ENCODE assay signal across 8 cellular contexts in the genomic region with DNA sequence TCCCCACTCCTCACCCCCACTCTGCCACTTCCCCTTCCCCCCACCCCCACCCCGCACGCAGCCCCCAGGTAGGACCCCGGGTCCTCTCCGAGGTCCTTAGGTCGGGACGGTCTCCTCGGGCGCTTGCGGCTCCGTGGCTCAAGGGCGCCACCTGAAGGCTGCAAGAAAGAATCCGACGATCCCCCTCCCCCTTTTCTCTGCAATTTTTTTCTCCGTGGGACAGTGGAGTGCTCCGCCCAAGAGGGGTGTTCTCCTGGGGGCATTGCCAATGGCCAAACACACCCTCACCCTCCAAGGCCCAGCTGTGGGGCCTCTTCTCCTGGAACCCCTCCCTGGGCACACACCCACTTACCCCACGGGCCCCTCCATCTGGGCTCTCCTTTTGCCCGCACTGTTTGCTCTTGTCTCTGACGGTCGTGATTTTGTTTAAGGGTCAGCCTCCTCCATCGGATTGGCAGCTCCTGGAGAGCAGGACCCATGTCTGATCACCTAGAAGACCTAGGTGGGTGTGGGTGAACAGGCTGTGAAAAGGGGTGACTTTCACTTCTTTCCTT. TPM values are rescaled to one million over a fixed set of nuclear protein-coding genes. Genes with fewer than 3 reads are reported as not detected.
DNase-seq lines count a peak whose midpoint lies in the region; ATAC-seq and TF ChIP-seq lines count a peak whose summit lies in the region.

No MANE protein-coding gene starts in this region.

- no peaks in the 10 kb centered on the region for H3K9me3 Mint-ChIP-seq in stimulated activated memory B cell treated with anti-CD40 and anti-IgM and Interleukin-4, amounts not matched to agents 10 μg/mL and 1 μg/mL and 100 μg/mL, for 72 hours

- H3K27ac ChIP-seq in liver (ENCODE audit: low read depth in 1 of 2, low read length in 2 of 2), result no peak overlapping the region

- peaks cover 12 to 32% (median 27%) of the 10 kb centered on the region in 4 donors for H3K4me1 ChIP-seq in liver (ENCODE audit: control insufficient read depth in 4 of 4, insufficient read depth in 4 of 4, low read length in 3 of 4)

- H3K27ac Mint-ChIP-seq in stimulated activated memory B cell treated with anti-CD40 and anti-IgM and Interleukin-4, amounts not matched to agents 10 μg/mL and 1 μg/mL and 100 μg/mL, for 72 hours, result no peak overlapping the region

- H3K4me3 Mint-ChIP-seq in stimulated activated memory B cell treated with anti-CD40 and anti-IgM and Interleukin-4, amounts not matched to agents 10 μg/mL and 1 μg/mL and 100 μg/mL, for 72 hours, result peak overlapping the region; percentile 53

- 7% methylated on average over 20 of the region's 20 CpGs for WGBS in liver

- no peaks in the 10 kb centered on the region for H3K36me3 ChIP-seq in MG63
- no peaks in the 10 kb centered on the region for H3K36me3 ChIP-seq in liver (ENCODE audit: control insufficient read depth in 4 of 4, insufficient read depth in 3 of 4, low read depth in 1 of 4, low read length in 3 of 4)

- peaks cover 11% of the 10 kb centered on the region for H3K4me1 Mint-ChIP-seq in stimulated activated memory B cell treated with anti-CD40 and anti-IgM and Interleukin-4, amounts not matched to agents 10 μg/mL and 1 μg/mL and 100 μg/mL, for 72 hours

- peaks cover 18% of the 10 kb centered on the region for H3K27me3 Mint-ChIP-seq in stimulated activated memory B cell treated with anti-CD40 and anti-IgM and Interleukin-4, amounts not matched to agents 10 μg/mL and 1 μg/mL and 100 μg/mL, for 72 hours

- TF ChIP-seq CTCF in cardiac fibroblast (IDR thresholded peaks at IDR 0.05; ENCODE audit: low read depth, low read length) (peak; percentile 77), liver (IDR thresholded peaks at IDR 0.05; ENCODE audit: low read depth, low read length, missing input control) (peak; percentile 54)

- peak; percentile 66 to 73 for TF ChIP-seq RAD21 in liver (IDR thresholded peaks at IDR 0.05)

- peak; percentile 55 for DNase-seq in GDM1 (lab: John Stamatoyannopoulos, UW)
- DNase-seq in MG63, result peak; percentile 43
- peak in 3 of 5 experiments; percentile 13 to 73 (median 24) for DNase-seq in T-helper 2 cell
- DNase-seq in cardiac fibroblast (ENCODE audit: low read depth in 2 of 2), result peak; percentile 51
- no peak for DNase-seq in epidermal melanocyte (ENCODE audit: insufficient read length, low spot score)

- ATAC-seq in stimulated activated memory B cell treated with anti-CD40 and anti-IgM and Interleukin-4, amounts not matched to agents 10 μg/mL and 1 μg/mL and 100 μg/mL, for 72 hours, result peak; percentile 5
- no peak for ATAC-seq in HG03108 (IDR thresholded peaks at IDR 0.05; ENCODE audit: unreplicated experiment)

- peaks cover 9% of the 10 kb centered on the region for H3K27me3 ChIP-seq in MG63
- no peaks in the 10 kb centered on the region for H3K27me3 ChIP-seq in liver (ENCODE audit: control insufficient read depth in 4 of 4, insufficient read depth in 4 of 4, low read length in 3 of 4)

- no peaks in the 10 kb centered on the region for H3K9me3 ChIP-seq in MG63
- no peaks in the 10 kb centered on the region for H3K9me3 ChIP-seq in liver (ENCODE audit: control insufficient read depth in 4 of 4, low read length in 3 of 4)

- H3K9ac ChIP-seq in liver (ENCODE audit: low read depth in 1 of 2, low read length in 2 of 2), result no peak overlapping the region

- H3K4me3 ChIP-seq in MG63, result no peak overlapping the region
- peak overlapping the region in 1 of 2 donors; percentile 52 for H3K4me3 ChIP-seq in cardiac fibroblast (replicated peaks in 1 of 2; ENCODE audit: low read depth in 2 of 2, low read length in 2 of 2)
- H3K4me3 ChIP-seq in liver (ENCODE audit: low read depth in 1 of 3, low read length in 3 of 3), result peak overlapping the region in 1 of 3 donors; percentile 67

- H3K36me3 Mint-ChIP-seq in stimulated activated memory B cell treated with anti-CD40 and anti-IgM and Interleukin-4, amounts not matched to agents 10 μg/mL and 1 μg/mL and 100 μg/mL, for 72 hours, result no peaks in the 10 kb centered on the region

TF ChIP-seq in liver, 16 proteins besides CTCF, POLR2A, EP300 and RAD21:
- TF ChIP-seq HNF4A (conservative IDR thresholded peaks at IDR 0.05), result no peak
- TF ChIP-seq EGR1 (IDR thresholded peaks at IDR 0.05; ENCODE audit: low read depth in 2 of 2), result no peak

RNA-seq across cellular contexts. Expression of gene TMEM74B, which starts 1.1 kb away (rescaled TPM):
- not detected in 2 replicates for total RNA-seq in MG63 (2014; rRNA removed; shearing (Covaris generic); ENCODE audit: low replicate concordance)
- 1 to 10 TPM in 1 of 2 donors, under 1 TPM in 1; 0.42 to 3.4 TPM for total RNA-seq in liver
- under 1 TPM; 0.14 to 0.76 TPM for polyA plus RNA-seq in liver

RNA-seq across cellular contexts. Expression of gene C20orf202, which starts 17.4 kb away (rescaled TPM):
- total RNA-seq in MG63 (2014; rRNA removed; shearing (Covaris generic); ENCODE audit: low replicate concordance), result not detected in 2 replicates
- total RNA-seq in liver, result under 1 TPM; 0.14 to 0.42 TPM
- under 1 TPM; 0.07 to 0.10 TPM for polyA plus RNA-seq in liver

RNA-seq across cellular contexts. Expression of gene RAD21L1, which starts 40.0 kb away (rescaled TPM):
- total RNA-seq in MG63 (2014; rRNA removed; shearing (Covaris generic); ENCODE audit: low replicate concordance), result 0.10 and 2.4 TPM in 2 replicates
- total RNA-seq in liver, result not detected
- polyA plus RNA-seq in liver, result not detected
